Comparison of ENCODE assay signal across 8 cellular contexts in the genomic region with DNA sequence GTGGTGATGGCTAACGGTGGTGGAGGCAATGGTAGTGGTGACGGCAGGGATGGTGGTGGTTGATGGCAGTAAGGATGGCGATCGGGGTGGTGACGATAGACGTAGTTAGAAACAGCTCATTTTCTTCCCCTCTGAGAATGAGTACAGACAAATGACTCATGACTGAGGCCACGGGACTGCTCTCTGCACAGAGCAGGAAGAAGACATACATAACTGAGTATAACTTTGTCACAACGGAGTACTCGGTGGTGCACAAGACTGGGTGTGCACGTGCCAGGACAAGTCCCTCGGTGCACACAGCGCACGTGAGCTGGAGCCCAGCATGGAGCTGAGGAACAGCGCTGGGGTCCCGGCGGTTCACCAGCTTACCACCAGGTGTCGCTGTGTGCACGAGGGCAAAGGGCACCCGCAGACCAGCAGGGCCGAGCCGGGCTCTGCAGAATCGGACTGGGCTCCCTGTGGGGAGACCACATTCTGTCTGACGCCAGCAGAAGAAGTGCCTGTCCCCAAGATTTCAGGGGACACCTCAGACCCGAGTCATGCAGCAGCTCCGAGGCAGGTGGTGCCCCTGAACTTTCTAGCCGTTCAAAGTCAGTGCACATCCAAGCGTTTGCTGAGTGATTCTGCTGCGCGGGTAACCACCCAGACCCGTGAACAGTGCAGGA.
DNase-seq lines count a peak whose midpoint lies in the region; TF ChIP-seq lines count a peak whose summit lies in the region.

No MANE protein-coding gene starts in this region.

- H3K27ac Mint-ChIP-seq in activated CD4-positive, alpha-beta memory T cell treated with anti-CD3 and anti-CD28 coated beads, Interleukin-2, amount 10 ng/mL, durations not matched to agents 7 days and 5 days, result no peak overlapping the region
- no peak overlapping the region for H3K27ac Mint-ChIP-seq in endodermal cell

- no peaks in the 10 kb centered on the region for H3K36me3 Mint-ChIP-seq in activated CD4-positive, alpha-beta memory T cell treated with anti-CD3 and anti-CD28 coated beads, Interleukin-2, amount 10 ng/mL, durations not matched to agents 7 days and 5 days (ENCODE audit: low read depth)
- H3K36me3 Mint-ChIP-seq in endodermal cell (ENCODE audit: low read depth), result no peaks in the 10 kb centered on the region

- H3K4me3 Mint-ChIP-seq in activated CD4-positive, alpha-beta memory T cell treated with anti-CD3 and anti-CD28 coated beads, Interleukin-2, amount 10 ng/mL, durations not matched to agents 7 days and 5 days, result no peak overlapping the region
- no peak overlapping the region for H3K4me3 Mint-ChIP-seq in endodermal cell

- TF ChIP-seq CTCF in GM10248 (IDR thresholded peaks at IDR 0.05; ENCODE audit: control extremely low read depth, extremely low read depth, low read depth, missing control alignments) (peak; percentile 88), endodermal cell (conservative IDR thresholded peaks at IDR 0.05) (peak; percentile 99)

- H3K27me3 ChIP-seq in HAP-1 (ENCODE audit: low read depth) (no peaks in the 10 kb centered on the region), endodermal cell (ENCODE audit: control insufficient read depth, insufficient read depth, low read length, poor library complexity, severe bottlenecking) (peaks cover 13% of the 10 kb centered on the region)

- H3K27ac ChIP-seq in endodermal cell (ENCODE audit: low read depth, low read length), result no peak overlapping the region

- H3K9me3 Mint-ChIP-seq in activated CD4-positive, alpha-beta memory T cell treated with anti-CD3 and anti-CD28 coated beads, Interleukin-2, amount 10 ng/mL, durations not matched to agents 7 days and 5 days, result no peaks in the 10 kb centered on the region
- peaks cover under 1% of the 10 kb centered on the region for H3K9me3 Mint-ChIP-seq in endodermal cell

- H3K4me1 ChIP-seq in HAP-1, result no peaks in the 10 kb centered on the region
- H3K4me1 ChIP-seq in endodermal cell (ENCODE audit: control insufficient read depth, insufficient read depth, low read length), result no peaks in the 10 kb centered on the region

- DNase-seq in GM10248 (ENCODE audit: extremely low spot score) (peak; percentile 81), HAP-1 (ENCODE audit: low spot score in 2 of 2) (peak; percentile 53 to 89), NCI-H1930 (lab: John Stamatoyannopoulos, UW) (peak; percentile 2 to 9), endodermal cell (peak; percentile 95), myocyte (ENCODE audit: low read depth) (peak; percentile 41), NCI-H2227 (lab: John Stamatoyannopoulos, UW; ENCODE audit: unreplicated experiment) (no peak)
- peak; percentile 67 for DNase-seq in activated CD4-positive, alpha-beta memory T cell treated with anti-CD3 and anti-CD28 coated beads, Interleukin-2, amount 10 ng/mL, durations not matched to agents 7 days and 5 days
- peak; percentile 33 to 64 for DNase-seq in stimulated activated CD8-positive, alpha-beta memory T cell treated with anti-CD3 and anti-CD28 coated beads, Interleukin-7, amount 100 ng/mL, for 48 hours (ENCODE audit: extremely low read depth in 1 of 2, low read depth in 1 of 2)

- H3K36me3 ChIP-seq in HAP-1 (replicated peaks) (no peaks in the 10 kb centered on the region), endodermal cell (ENCODE audit: control insufficient read depth, insufficient read depth, low read length) (no peaks in the 10 kb centered on the region)

- H3K9me3 ChIP-seq in HAP-1, result no peaks in the 10 kb centered on the region
- H3K9me3 ChIP-seq in endodermal cell (ENCODE audit: control insufficient read depth, low read length), result peaks cover 7% of the 10 kb centered on the region

- POLR2A ChIA-PET in GM10248 (lab: Yijun Ruan, JAX), result no interaction called here
- POLR2A ChIA-PET in activated CD4-positive, alpha-beta memory T cell treated with anti-CD3 and anti-CD28 coated beads, Interleukin-2, amount 10 ng/mL, durations not matched to agents 7 days and 5 days (lab: Charles Lee), result interaction anchor here (1.2 kb wide), 1 partner anchor 446 kb away, joined by 3 read pairs; no protein-coding TSS in a partner anchor

- H3K27me3 Mint-ChIP-seq in activated CD4-positive, alpha-beta memory T cell treated with anti-CD3 and anti-CD28 coated beads, Interleukin-2, amount 10 ng/mL, durations not matched to agents 7 days and 5 days, result peaks cover 12% of the 10 kb centered on the region
- H3K27me3 Mint-ChIP-seq in endodermal cell (ENCODE audit: insufficient read depth), result peaks cover 23% of the 10 kb centered on the region

- CTCF ChIA-PET in GM10248 (lab: Yijun Ruan, JAX), result interaction anchor here (0.6 to 5.2 kb wide), 54 partner anchors 8 to 618 kb away, joined by 3 to 51 read pairs (median 4); no protein-coding TSS in a partner anchor
- CTCF ChIA-PET in activated CD4-positive, alpha-beta memory T cell treated with anti-CD3 and anti-CD28 coated beads, Interleukin-2, amount 10 ng/mL, durations not matched to agents 7 days and 5 days (lab: Charles Lee), result interaction anchor here (0.7 to 2.0 kb wide), 25 partner anchors 9 to 556 kb away, joined by 3 to 21 read pairs (median 4); no protein-coding TSS in a partner anchor

- H3K4me3 ChIP-seq in HAP-1 (no peak overlapping the region), endodermal cell (ENCODE audit: low read length) (no peak overlapping the region)

- peaks cover 8% of the 10 kb centered on the region for H3K4me1 Mint-ChIP-seq in activated CD4-positive, alpha-beta memory T cell treated with anti-CD3 and anti-CD28 coated beads, Interleukin-2, amount 10 ng/mL, durations not matched to agents 7 days and 5 days
- H3K4me1 Mint-ChIP-seq in endodermal cell, result peaks cover 29% of the 10 kb centered on the region

- no peak overlapping the region for H3K9ac ChIP-seq in endodermal cell (ENCODE audit: extremely low read depth, low read length, poor library complexity, severe bottlenecking)

- in situ Hi-C loops in HAP-1 (cut with MboI; ENCODE audit: low sequenced_read_pairs), result no loop called here

- WGBS in endodermal cell (ENCODE audit: insufficient coverage in 1 of 2, insufficient read length in 1 of 2), 2 experiments, result 46 to 51% methylated on average over 23 to 30 of the region's 30 CpGs
